In the genomic region with DNA sequence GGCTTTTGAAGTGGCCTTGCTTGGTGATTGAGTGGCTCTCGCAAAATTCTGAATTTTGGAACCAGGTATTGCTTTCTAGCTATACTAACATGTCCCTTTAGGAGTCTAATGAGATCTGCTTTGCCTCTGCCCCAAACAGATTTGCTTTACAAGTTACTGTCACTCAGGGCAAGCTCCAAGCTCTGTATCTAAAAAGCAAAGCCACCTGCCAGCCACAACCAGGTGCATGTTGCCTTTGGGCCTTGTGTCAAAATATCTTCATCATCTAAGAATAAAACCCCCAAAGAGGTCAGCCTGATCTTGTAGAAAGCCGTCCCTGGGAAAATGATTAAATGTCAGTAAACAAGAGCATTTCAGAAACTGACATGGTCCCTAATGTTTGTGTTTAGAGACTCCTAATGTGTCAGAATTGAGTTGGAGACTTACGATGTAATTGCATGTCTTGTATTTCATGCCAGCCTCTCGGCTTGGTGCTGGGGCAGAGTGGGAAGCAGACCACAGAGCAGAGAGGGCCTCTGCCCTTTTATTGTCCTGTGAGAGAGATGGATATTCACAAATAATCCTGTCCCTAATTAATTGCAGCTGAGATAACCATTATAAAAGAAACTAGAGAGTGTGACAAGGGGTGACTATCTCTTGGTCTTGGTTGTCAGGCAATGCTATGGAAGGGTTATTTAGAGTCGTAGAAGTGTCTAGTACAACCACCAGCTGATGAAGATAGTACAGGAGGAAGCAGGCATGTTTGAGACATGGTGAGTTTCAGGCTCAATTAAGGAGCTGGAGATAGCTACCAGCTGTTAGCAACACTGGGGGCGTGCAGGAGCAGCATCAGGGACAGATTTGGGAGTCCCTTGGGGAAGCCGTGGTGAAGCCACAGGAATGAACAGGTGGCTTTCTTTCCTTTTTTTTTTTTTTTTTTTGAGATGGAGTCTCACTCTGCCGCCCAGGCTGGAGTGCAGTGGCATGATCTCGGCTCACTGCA, we compare ENCODE assay signal across 11 cellular contexts.
A peak's percentile ranks its signal among the peaks of the same experiment; 100 is the strongest.
DNase-seq lines count a peak whose midpoint lies in the region; ATAC-seq and TF ChIP-seq lines count a peak whose summit lies in the region.
"Had no signal": no experiment of that assay in that cellular context is flagged by ENCODE, and none has a peak within 500 bp of the region (broad histone marks: within the 10 kb centered on the region; RNA-seq: fewer than 3 reads in every experiment).

No MANE protein-coding gene starts in this region.

- no peaks in the 10 kb centered on the region for H3K23me2 ChIP-seq in H9 (ENCODE audit: insufficient read length, low read depth, low read length, poor library complexity, severe bottlenecking)

- H3K9me3 ChIP-seq in H9 (ENCODE audit: control insufficient read depth, low read depth, low read length) (no peaks in the 10 kb centered on the region), OCI-LY7 (ENCODE audit: low read length) (peaks cover 10% of the 10 kb centered on the region; the same call in 1 of the 2 replicates)
- H3K9me3 ChIP-seq: adrenal gland, psoas muscle had no signal

- H3K79me2 ChIP-seq in H9 (ENCODE audit: insufficient read depth, low read length) (no peaks in the 10 kb centered on the region; the same call in 1 of the 2 replicates), OCI-LY7 (ENCODE audit: insufficient read depth, low read depth, low read length) (no peaks in the 10 kb centered on the region)

- no peaks in the 10 kb centered on the region for H3K27me3 Mint-ChIP-seq in T-helper 2 cell treated with Interferon-gamma antibody and Interleukin-4, amounts not matched to agents 5 μg/mL and 100 μg/mL, for 36 hours (ENCODE audit: low read depth)
- H3K27me3 Mint-ChIP-seq in H9 (ENCODE audit: low read depth) = no peaks in the 10 kb centered on the region
- H3K27me3 Mint-ChIP-seq in naive thymus-derived CD8-positive, alpha-beta T cell = no peaks in the 10 kb centered on the region

- no TSS peak for BruUV-seq in OCI-LY7 (replicated peaks; lab: Mats Ljungman, UMichigan)

- no peak overlapping the region for H3K18ac ChIP-seq in H9 (ENCODE audit: insufficient read length, low read depth, low read length)

- H2BK120ac ChIP-seq in H9 (ENCODE audit: low read depth, low read length, poor library complexity, severe bottlenecking) = no peak overlapping the region

- no peak overlapping the region for H2BK20ac ChIP-seq in H9 (ENCODE audit: low read depth, low read length, poor library complexity, severe bottlenecking)

- no peaks in the 10 kb centered on the region for H3K9me2 ChIP-seq in OCI-LY7 (ENCODE audit: insufficient read depth, low read length)

- H3K27ac Mint-ChIP-seq in T-helper 2 cell treated with Interferon-gamma antibody and Interleukin-4, amounts not matched to agents 5 μg/mL and 100 μg/mL, for 36 hours = peak overlapping the region; percentile 48
- peak overlapping the region in 2 of 3 experiments; percentile 6 to 88; a peak in 4 of 7 replicates for H3K27ac Mint-ChIP-seq in H9
- H3K27ac Mint-ChIP-seq in naive thymus-derived CD8-positive, alpha-beta T cell = peak overlapping the region; percentile 87 to 100 (median 96)

- H3K4me2 ChIP-seq in H9 (ENCODE audit: insufficient read depth, insufficient read length, low read length) = no peak overlapping the region
- peak overlapping the region; percentile 77 for H3K4me2 ChIP-seq in OCI-LY7 (ENCODE audit: low read length)

- H3K9ac ChIP-seq in H9 (ENCODE audit: extremely low read depth, insufficient read length, low read length) = no peak overlapping the region

- no peak for DNase-seq in T-helper 2 cell treated with Interferon-gamma antibody and Interleukin-4, amounts not matched to agents 5 μg/mL and 100 μg/mL, for 36 hours (ENCODE audit: low spot score)
- DNase-seq in T-helper 2 cell = no peak
- no peak for DNase-seq in H9
- DNase-seq in OCI-LY7 (ENCODE audit: low spot score) = peak; percentile 83
- no peak for DNase-seq in naive thymus-derived CD8-positive, alpha-beta T cell
- no peak for DNase-seq in SIG-M5 treated with dmso at 0.1 percent for 504 hours (lab: John Stamatoyannopoulos, UW; ENCODE audit: unreplicated experiment)
- DNase-seq: adrenal gland; NK-92 treated with Interleukin-12 subunit alpha and Interleukin-12 subunit beta, amount 100 ng/mL, for 24 hours; psoas muscle had no signal

- H2AFZ ChIP-seq in H9 (ENCODE audit: low read length) (no peak overlapping the region), OCI-LY7 (ENCODE audit: low read length) (0 out of 2 replicates have a peak overlapping the region, but pooled peaks have one; percentile 6)

- H2BK5ac ChIP-seq in H9 (ENCODE audit: insufficient read length, low read length) = no peak overlapping the region

- no peak overlapping the region for H3T11ph ChIP-seq in H9 (ENCODE audit: low read length)

- H3K4me1 Mint-ChIP-seq in T-helper 2 cell treated with Interferon-gamma antibody and Interleukin-4, amounts not matched to agents 5 μg/mL and 100 μg/mL, for 36 hours (ENCODE audit: low read depth) = peaks cover 39% of the 10 kb centered on the region
- H3K4me1 Mint-ChIP-seq in H9 = peaks cover 37 to 41% of the 10 kb centered on the region in 2 experiments
- H3K4me1 Mint-ChIP-seq in naive thymus-derived CD8-positive, alpha-beta T cell = peaks cover 35 to 79% (median 77%) of the 10 kb centered on the region in 4 donors

- no peaks in the 10 kb centered on the region for H3K79me1 ChIP-seq in H9 (ENCODE audit: insufficient read depth, low read depth, low read length, poor library complexity, severe bottlenecking)

- H3K4me1 ChIP-seq in H9 (ENCODE audit: insufficient read depth, low read length) (peaks cover 7% of the 10 kb centered on the region; the same call in 1 of the 2 replicates), OCI-LY7 (ENCODE audit: insufficient read depth, low read length, poor library complexity, severe bottlenecking) (peaks cover 46% of the 10 kb centered on the region)
- H3K4me1 ChIP-seq: adrenal gland, psoas muscle had no signal

- no peak overlapping the region for H3K4ac ChIP-seq in H9 (ENCODE audit: low read depth, low read length)

- intact Hi-C loops in OCI-LY7 (cut with micrococcal nuclease; ENCODE audit: unreplicated experiment) = loop anchor here (2.0 kb wide), 2 partner anchors 15 to 89 kb away; no protein-coding TSS in a partner anchor

- no peak overlapping the region for H3K27ac ChIP-seq in H9 (ENCODE audit: insufficient read length, low read depth, low read length)
- H3K27ac ChIP-seq in OCI-LY7 (ENCODE audit: low read depth, low read length, poor library complexity, severe bottlenecking) = peak overlapping the region; percentile 89
- H3K27ac ChIP-seq: psoas muscle had no signal

- H4K5ac ChIP-seq in H9 (ENCODE audit: insufficient read length, low read depth, low read length) = no peak overlapping the region

- H4K20me1 ChIP-seq in H9 (ENCODE audit: control insufficient read depth, insufficient read depth, insufficient read length) (peaks cover 2% of the 10 kb centered on the region), OCI-LY7 (ENCODE audit: insufficient read depth, low read length) (no peaks in the 10 kb centered on the region)

- H2BK12ac ChIP-seq in H9 (ENCODE audit: insufficient read length, low read depth, low read length) = no peak overlapping the region

- TF ChIP-seq CTCF in H9 (conservative IDR thresholded peaks at IDR 0.05) (no peak), OCI-LY7 (conservative IDR thresholded peaks at IDR 0.05; ENCODE audit: low read length) (no peak)

- no peak overlapping the region for H3K56ac ChIP-seq in H9 (ENCODE audit: insufficient read length, low read depth, low read length)

- H2AK5ac ChIP-seq in H9 (ENCODE audit: insufficient read length, low read length) = no peak overlapping the region

- no peak overlapping the region for H3K14ac ChIP-seq in H9 (ENCODE audit: insufficient read depth, low read length)

- CTCF ChIA-PET in OCI-LY7 (lab: Charles Lee; ENCODE audit: unreplicated experiment) = no interaction called here

- no peak overlapping the region for H2BK15ac ChIP-seq in H9 (ENCODE audit: low read depth, low read length)

- peak in 1 of 2 donors; percentile 24 for ATAC-seq in naive thymus-derived CD8-positive, alpha-beta T cell
- ATAC-seq in HG03097 (IDR thresholded peaks at IDR 0.05; ENCODE audit: low FRiP score, unreplicated experiment) (no peak), GM21381 (IDR thresholded peaks at IDR 0.05; ENCODE audit: unreplicated experiment) (no peak)
- ATAC-seq: psoas muscle had no signal

- H3K23ac ChIP-seq in H9 (ENCODE audit: insufficient read length, low read depth, low read length) = no peak overlapping the region

- peak overlapping the region; percentile 24 for H3K4me3 Mint-ChIP-seq in T-helper 2 cell treated with Interferon-gamma antibody and Interleukin-4, amounts not matched to agents 5 μg/mL and 100 μg/mL, for 36 hours
- H3K4me3 Mint-ChIP-seq in H9 = no peak overlapping the region
- H3K4me3 Mint-ChIP-seq in naive thymus-derived CD8-positive, alpha-beta T cell = peak overlapping the region; percentile 66 to 92 (median 80)

- no peaks in the 10 kb centered on the region for H3K36me3 ChIP-seq in OCI-LY7 (ENCODE audit: insufficient read depth, low read length)
- H3K36me3 ChIP-seq: adrenal gland had no signal

- H3K27me3 ChIP-seq in H9 (ENCODE audit: insufficient read depth, low read length) = no peaks in the 10 kb centered on the region
- H3K27me3 ChIP-seq: adrenal gland had no signal

- H4K8ac ChIP-seq in H9 (replicated peaks; ENCODE audit: insufficient read length, low read depth, low read length) = no peak overlapping the region

- no peak overlapping the region for H4K91ac ChIP-seq in H9 (ENCODE audit: insufficient read length, low read depth, low read length)

- WGBS in H9 (ENCODE audit: extremely low coverage, insufficient read length, low lambda C conversion rate) = no CpG with 5 or more reads among the region's 9 CpGs

- POLR2A ChIA-PET in OCI-LY7 (lab: Charles Lee) = interaction anchor here (0.7 to 4.4 kb wide), 3 partner anchors 13 to 99 kb away, joined by 3 to 33 read pairs (median 3); no protein-coding TSS in a partner anchor
- POLR2A ChIA-PET in naive thymus-derived CD8-positive, alpha-beta T cell (lab: Charles Lee) = interaction anchor here (0.7 to 25.4 kb wide), 13 partner anchors 9 to 182 kb away, joined by 3 to 824 read pairs (median 5); a partner anchor contains a TSS

- H3K9me3 Mint-ChIP-seq in T-helper 2 cell treated with Interferon-gamma antibody and Interleukin-4, amounts not matched to agents 5 μg/mL and 100 μg/mL, for 36 hours = peaks cover 5% of the 10 kb centered on the region
- H3K9me3 Mint-ChIP-seq in H9 = peaks cover 10 to 17% of the 10 kb centered on the region in 2 experiments
- H3K9me3 Mint-ChIP-seq in naive thymus-derived CD8-positive, alpha-beta T cell = peaks cover 0 to 9% (median 0%) of the 10 kb centered on the region in 9 donors

- peak overlapping the region; percentile 48 for H3K4me3 ChIP-seq in OCI-LY7 (ENCODE audit: low read depth, low read length, poor library complexity, severe bottlenecking)
- H3K4me3 ChIP-seq: adrenal gland, psoas muscle had no signal

- H3K36me3 Mint-ChIP-seq in T-helper 2 cell treated with Interferon-gamma antibody and Interleukin-4, amounts not matched to agents 5 μg/mL and 100 μg/mL, for 36 hours (ENCODE audit: low read depth) = peaks cover 6% of the 10 kb centered on the region
- H3K36me3 Mint-ChIP-seq in H9 (ENCODE audit: insufficient read depth in 1 of 3, low read depth in 3 of 3) = peaks cover 11 to 15% (median 13%) of the 10 kb centered on the region in 3 experiments; a peak in 6 of 7 replicates
- H3K36me3 Mint-ChIP-seq in naive thymus-derived CD8-positive, alpha-beta T cell = peaks cover 2 to 5% (median 4%) of the 10 kb centered on the region in 3 donors

Comparison
In these comparisons a context has a peak if more than half of its experiments do, and no peak if none do; other contexts are left out.
1. H3K4me3 Mint-ChIP-seq: peak in T-helper 2 cell treated with Interferon-gamma antibody and Interleukin-4, amounts not matched to agents 5 μg/mL and 100 μg/mL, for 36 hours (single experiment) and naive thymus-derived CD8-positive, alpha-beta T cell (10 of 10); none in H9 (0 of 2).
2. Peak in every context shown above with its lines, with median percentiles within 50 percentile points of each other: H3K27ac Mint-ChIP-seq.